ENCODE assay signal across 7 cellular contexts in the genomic region with DNA sequence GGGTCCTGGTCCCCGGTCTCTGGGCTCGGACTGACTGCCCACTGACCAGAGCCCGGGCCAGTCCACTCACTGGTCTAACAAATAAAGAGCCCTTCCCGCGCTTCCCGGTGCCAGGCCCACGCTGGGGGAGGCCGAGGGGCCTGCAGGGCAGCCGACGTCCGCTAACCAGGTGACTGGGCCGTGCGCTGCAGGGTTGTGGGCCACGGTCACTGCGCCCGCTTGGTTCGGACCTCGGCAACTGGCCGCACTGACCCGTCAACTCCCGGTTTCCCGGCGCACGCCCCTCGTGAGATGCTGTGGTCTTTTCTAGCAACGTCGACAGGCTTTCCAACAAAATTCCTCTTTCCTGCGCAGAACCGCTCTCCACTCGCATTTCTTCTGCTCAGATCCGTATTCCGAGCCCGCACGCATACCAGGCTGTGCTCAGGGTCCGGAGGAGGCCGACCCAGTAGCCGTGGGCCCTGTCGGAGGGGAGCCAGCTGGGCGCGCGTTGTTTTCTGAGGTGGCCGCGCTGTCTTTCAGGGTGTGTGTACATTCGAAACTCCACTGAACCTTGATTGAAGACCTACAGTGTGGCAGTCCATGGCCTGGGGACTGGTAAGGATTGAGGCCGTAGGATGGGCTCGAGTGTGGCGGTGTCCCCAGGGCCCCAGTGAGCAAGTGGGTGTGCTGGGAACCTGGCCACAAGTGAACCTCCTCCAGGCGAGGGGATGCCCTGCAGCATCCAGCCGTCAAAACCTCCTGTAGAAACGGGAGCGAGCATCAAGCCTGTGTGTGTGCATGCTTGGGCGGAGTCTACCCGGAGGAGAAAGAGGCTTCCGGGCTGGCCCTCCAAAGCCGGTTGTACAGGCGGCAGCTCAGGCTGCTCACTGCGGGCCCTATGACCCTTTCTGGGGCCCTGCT. TPM values are rescaled to one million over a fixed set of nuclear protein-coding genes. Genes with fewer than 3 reads are reported as not detected.
DNase-seq lines count a peak whose midpoint lies in the region; ATAC-seq and TF ChIP-seq lines count a peak whose summit lies in the region.

No MANE protein-coding gene starts in this region.

- in situ Hi-C loops in T47D (cut with HindIII; ENCODE audit: low pct_unique_long_range_greater_than_20kb, low sequenced_read_pairs): no loop called here

- no peaks in the 10 kb centered on the region for H3K27me3 ChIP-seq in GM06990 (replicated peaks; ENCODE audit: control insufficient read depth, insufficient read depth, low read length)
- H3K27me3 ChIP-seq in kidney epithelial cell (ENCODE audit: control insufficient read depth, insufficient read depth, low read length): no peaks in the 10 kb centered on the region
- no peaks in the 10 kb centered on the region for H3K27me3 ChIP-seq in thoracic aorta (replicated peaks; ENCODE audit: insufficient read depth)

- no peak for ATAC-seq in thoracic aorta (ENCODE audit: insufficient number of reproducible peaks, low FRiP score, low read depth)

- DNase-seq in GM06990 (ENCODE audit: extremely low read depth, insufficient read length): peak; percentile 25
- peak; percentile 25 for DNase-seq in NCI-H345 treated with DMSO at 0.1 percent for 48 hours (lab: John Stamatoyannopoulos, UW; ENCODE audit: unreplicated experiment)
- DNase-seq in T47D (ENCODE audit: low read depth in 1 of 2, low spot score in 1 of 2): peak; percentile 13 to 30
- no peak for DNase-seq in kidney epithelial cell (ENCODE audit: low read depth)
- DNase-seq in thoracic aorta (ENCODE audit: low spot score): no peak
- no peak for DNase-seq in NCI-H524 (lab: John Stamatoyannopoulos, UW)
- no peak for DNase-seq in HPDE6-E6E7 (ENCODE audit: extremely low spot score)

- H3K4me1 ChIP-seq in thoracic aorta (ENCODE audit: control insufficient read depth in 1 of 2, low read depth in 2 of 2): peaks cover 24 to 74% of the 10 kb centered on the region in 2 donors

- H3K27ac ChIP-seq in thoracic aorta: peak overlapping the region; percentile 71 to 76

- H3K9me3 ChIP-seq in thoracic aorta: no peaks in the 10 kb centered on the region

- H3K4me3 ChIP-seq in GM06990 (replicated peaks; ENCODE audit: low read depth, low read length) (peak overlapping the region; percentile 56), kidney epithelial cell (ENCODE audit: low read depth, low read length) (peak overlapping the region; percentile 54), thoracic aorta (peak overlapping the region; percentile 80)

- TF ChIP-seq CTCF in GM06990 (IDR thresholded peaks at IDR 0.05; ENCODE audit: insufficient read depth, low read length, poor library complexity, severe bottlenecking): no peak
- TF ChIP-seq CTCF in kidney epithelial cell (IDR thresholded peaks at IDR 0.05; ENCODE audit: insufficient read depth, low read length, poor library complexity, severe bottlenecking): no peak
- TF ChIP-seq CTCF in thoracic aorta (IDR thresholded peaks at IDR 0.05): no peak

- H3K36me3 ChIP-seq in GM06990 (ENCODE audit: control insufficient read depth, insufficient read depth, low read length) (no peaks in the 10 kb centered on the region; the same call in 1 of the 2 replicates), kidney epithelial cell (ENCODE audit: control insufficient read depth, insufficient read depth, low read length) (no peaks in the 10 kb centered on the region), thoracic aorta (no peaks in the 10 kb centered on the region)

RNA-seq across cellular contexts. Expression of gene NT5DC2, which starts 0.9 kb away (rescaled TPM):
- total RNA-seq in kidney epithelial cell: 192 and 223 TPM in 2 replicates
- 10 to 100 TPM; 47.6 to 83.4 TPM for total RNA-seq in thoracic aorta

RNA-seq across cellular contexts. Expression of gene UQCC5, which starts 1.9 kb away (rescaled TPM):
- total RNA-seq in kidney epithelial cell (0.75 and 97.6 TPM in 2 replicates), thoracic aorta (1 to 10 TPM in 1 of 2 donors, under 1 TPM in 1; 0.95 to 8.7 TPM)

RNA-seq across cellular contexts. Expression of gene STAB1, which starts 39.4 kb away (rescaled TPM):
- total RNA-seq in kidney epithelial cell (0.42 and 1.1 TPM in 2 replicates), thoracic aorta (100 to 1,000 TPM; 249 to 837 TPM)

Comparison
In these comparisons a context has a peak if more than half of its experiments do, and no peak if none do; other contexts are left out.
1. DNase-seq: peak in GM06990 (single experiment), NCI-H345 treated with DMSO at 0.1 percent for 48 hours (single experiment) and T47D (2 of 2); none in kidney epithelial cell (single experiment), thoracic aorta (single experiment), NCI-H524 (0 of 2) and HPDE6-E6E7 (single experiment).
2. RNA of gene STAB1, which starts 39.4 kb away (total RNA-seq): 249 to 837 TPM in thoracic aorta; 0.42 to 1.1 TPM in kidney epithelial cell; every median in the first group is over 100 times any median in the second.
3. Peak in every context shown above with its lines, with median percentiles within 50 percentile points of each other: H3K4me3 ChIP-seq.